In the genomic region with DNA sequence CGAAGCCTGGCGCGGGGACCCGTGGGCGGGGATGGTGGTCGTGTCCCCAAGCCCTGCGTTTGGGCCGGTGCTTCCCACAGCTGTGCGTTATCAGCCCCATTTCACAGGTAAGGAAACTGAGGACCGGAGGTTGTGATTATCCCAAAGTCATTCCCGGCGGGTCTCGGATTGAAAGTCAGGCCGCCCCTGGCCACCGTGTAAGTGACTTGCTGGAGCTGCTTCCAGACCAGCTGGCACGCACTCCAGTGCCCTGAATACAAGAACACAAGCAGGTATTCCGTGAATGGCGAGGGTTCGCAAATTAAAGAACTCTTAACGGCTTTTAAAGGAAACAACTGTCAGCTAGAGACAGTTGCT, we compare ENCODE assay signal across 8 cellular contexts. TPM values are rescaled to one million over a fixed set of nuclear protein-coding genes. Genes with fewer than 3 reads are reported as not detected.
A peak's percentile ranks its signal among the peaks of the same experiment; 100 is the strongest.
DNase-seq lines count a peak whose midpoint lies in the region; ATAC-seq, FAIRE-seq and TF ChIP-seq lines count a peak whose summit lies in the region.

No MANE protein-coding gene starts in this region.

- peak overlapping the region; percentile 77 for H3K4me2 ChIP-seq in A549

- H3K36me3 Mint-ChIP-seq in activated B cell treated with CpG ODN at 0.5 μM for 24 hours (ENCODE audit: low read depth): no peaks in the 10 kb centered on the region

- DNase-seq in A549 (ENCODE audit: low read depth in 1 of 2, low spot score in 1 of 2) (peak in 1 of 2 experiments; percentile 49), GM13977 (ENCODE audit: low spot score) (peak; percentile 43), activated B cell treated with CpG ODN at 0.5 μM for 24 hours (no peak), Right ventricle myocardium superior (peak; percentile 59), putamen (ENCODE audit: low spot score) (peak; percentile 31), NOMO-1 (lab: John Stamatoyannopoulos, UW; ENCODE audit: unreplicated experiment in 2 of 2) (no peak), NOMO-1 treated with dmso at 0.1 percent for 144 hours (lab: John Stamatoyannopoulos, UW; ENCODE audit: unreplicated experiment) (no peak)

- H3K9me3 ChIP-seq in A549: no peaks in the 10 kb centered on the region

- POLR2A ChIA-PET in A549 (lab: Yijun Ruan, JAX) (interaction anchor here (1.0 to 1.7 kb wide), 10 partner anchors 8 to 446 kb away, joined by 3 to 9 read pairs (median 4); a partner anchor contains a TSS), activated B cell treated with CpG ODN at 0.5 μM for 24 hours (lab: Charles Lee) (interaction anchor here (1.1 to 2.5 kb wide), 5 partner anchors 9 to 1080 kb away, joined by 3 to 12 read pairs (median 4); a partner anchor contains a TSS)

- peak overlapping the region; percentile 88 for H3K4me3 ChIP-seq in A549

- peak overlapping the region; percentile 96 to 97 for H3K27ac ChIP-seq in A549

- peak; percentile 2 to 6; a peak in 4 of 6 replicates for ATAC-seq in A549
- ATAC-seq in HG03159 (IDR thresholded peaks at IDR 0.05; ENCODE audit: unreplicated experiment): peak; percentile 20
- ATAC-seq in activated B cell treated with CpG ODN at 0.5 μM for 24 hours (ENCODE audit: low read depth): no peak
- peak; percentile 18 for ATAC-seq in Right ventricle myocardium superior (ENCODE audit: poor library complexity)

- peaks cover 44% of the 10 kb centered on the region for H3K4me1 ChIP-seq in A549

- no peak for TF ChIP-seq EP300 in A549 (IDR thresholded peaks at IDR 0.05)

- TF ChIP-seq POLR2A in A549 (IDR thresholded peaks at IDR 0.05; ENCODE audit: low read length): peak; percentile 12; the same call in 1 of the 2 replicates

- WGBS in A549 (ENCODE audit: missing lambda C conversion rate): 6% methylated on average over 12 of the region's 20 CpGs

- H3K27me3 Mint-ChIP-seq in activated B cell treated with CpG ODN at 0.5 μM for 24 hours: no peaks in the 10 kb centered on the region

- in situ Hi-C loops in GM13977 (cut with MboI; ENCODE audit: low pct_unique_long_range_greater_than_20kb, low sequenced_read_pairs, unreplicated experiment): no loop called here

- no peak for TF ChIP-seq RAD21 in A549 (conservative IDR thresholded peaks at IDR 0.05 in 1 of 2, IDR thresholded peaks at IDR 0.05 in 1 of 2)

- H3K4me3 Mint-ChIP-seq in activated B cell treated with CpG ODN at 0.5 μM for 24 hours: peak overlapping the region; percentile 94

- CTCF ChIA-PET in A549 (lab: Yijun Ruan, JAX) (interaction anchor here (0.7 to 1.4 kb wide), 4 partner anchors 23 to 184 kb away, joined by 3 to 4 read pairs (median 3); no protein-coding TSS in a partner anchor), activated B cell treated with CpG ODN at 0.5 μM for 24 hours (lab: Charles Lee) (no interaction called here)

- FAIRE-seq in A549 (lab: Jason Lieb, UNC): no peak

- intact Hi-C loops in activated B cell treated with CpG ODN at 0.5 μM for 24 hours (cut with micrococcal nuclease): loop anchor here (1.0 to 5.0 kb wide), 6 partner anchors 47 to 1229 kb away; a partner anchor contains a TSS
- intact Hi-C loops in Right ventricle myocardium superior (cut with DNase I): no loop called here

- TF ChIP-seq CTCF in A549 (IDR thresholded peaks at IDR 0.05) (0 out of 3 replicates have a peak, but pooled peaks have one; percentile 3), GM13977 (IDR thresholded peaks at IDR 0.05; ENCODE audit: extremely low read depth, insufficient read depth, missing control alignments) (no peak), activated B cell treated with CpG ODN at 0.5 μM for 24 hours (IDR thresholded peaks at IDR 0.05) (no peak)

- no peaks in the 10 kb centered on the region for H3K9me3 Mint-ChIP-seq in activated B cell treated with CpG ODN at 0.5 μM for 24 hours

- H3K4me1 Mint-ChIP-seq in activated B cell treated with CpG ODN at 0.5 μM for 24 hours: peaks cover 19% of the 10 kb centered on the region

- peak overlapping the region; percentile 91 for H3K27ac Mint-ChIP-seq in activated B cell treated with CpG ODN at 0.5 μM for 24 hours

TF ChIP-seq in A549, 52 proteins besides CTCF, POLR2A, EP300 and RAD21 (continues in another document):
- TF ChIP-seq, protein P1, sequence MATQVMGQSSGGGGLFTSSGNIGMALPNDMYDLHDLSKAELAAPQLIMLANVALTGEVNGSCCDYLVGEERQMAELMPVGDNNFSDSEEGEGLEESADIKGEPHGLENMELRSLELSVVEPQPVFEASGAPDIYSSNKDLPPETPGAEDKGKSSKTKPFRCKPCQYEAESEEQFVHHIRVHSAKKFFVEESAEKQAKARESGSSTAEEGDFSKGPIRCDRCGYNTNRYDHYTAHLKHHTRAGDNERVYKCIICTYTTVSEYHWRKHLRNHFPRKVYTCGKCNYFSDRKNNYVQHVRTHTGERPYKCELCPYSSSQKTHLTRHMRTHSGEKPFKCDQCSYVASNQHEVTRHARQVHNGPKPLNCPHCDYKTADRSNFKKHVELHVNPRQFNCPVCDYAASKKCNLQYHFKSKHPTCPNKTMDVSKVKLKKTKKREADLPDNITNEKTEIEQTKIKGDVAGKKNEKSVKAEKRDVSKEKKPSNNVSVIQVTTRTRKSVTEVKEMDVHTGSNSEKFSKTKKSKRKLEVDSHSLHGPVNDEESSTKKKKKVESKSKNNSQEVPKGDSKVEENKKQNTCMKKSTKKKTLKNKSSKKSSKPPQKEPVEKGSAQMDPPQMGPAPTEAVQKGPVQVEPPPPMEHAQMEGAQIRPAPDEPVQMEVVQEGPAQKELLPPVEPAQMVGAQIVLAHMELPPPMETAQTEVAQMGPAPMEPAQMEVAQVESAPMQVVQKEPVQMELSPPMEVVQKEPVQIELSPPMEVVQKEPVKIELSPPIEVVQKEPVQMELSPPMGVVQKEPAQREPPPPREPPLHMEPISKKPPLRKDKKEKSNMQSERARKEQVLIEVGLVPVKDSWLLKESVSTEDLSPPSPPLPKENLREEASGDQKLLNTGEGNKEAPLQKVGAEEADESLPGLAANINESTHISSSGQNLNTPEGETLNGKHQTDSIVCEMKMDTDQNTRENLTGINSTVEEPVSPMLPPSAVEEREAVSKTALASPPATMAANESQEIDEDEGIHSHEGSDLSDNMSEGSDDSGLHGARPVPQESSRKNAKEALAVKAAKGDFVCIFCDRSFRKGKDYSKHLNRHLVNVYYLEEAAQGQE (IDR thresholded peaks at IDR 0.05): no peak
- TF ChIP-seq PHF8 (IDR thresholded peaks at IDR 0.05; ENCODE audit: borderline replicate concordance, low read depth) (no peak), EHF (CRISPR knock-in tag; IDR thresholded peaks at IDR 0.05) (no peak), RCOR1 (IDR thresholded peaks at IDR 0.05; ENCODE audit: low read depth, low read length) (0 out of 2 replicates have a peak, but pooled peaks have one; percentile 39), HEYL (CRISPR knock-in tag; IDR thresholded peaks at IDR 0.05) (no peak), EHMT2 (IDR thresholded peaks at IDR 0.05; ENCODE audit: low read depth) (no peak), POLR2AphosphoS2 (conservative IDR thresholded peaks at IDR 0.05; ENCODE audit: low read length) (no peak), KDM1A (IDR thresholded peaks at IDR 0.05; ENCODE audit: low read depth) (peak; percentile 99), CHD4 (IDR thresholded peaks at IDR 0.05; ENCODE audit: borderline replicate concordance) (peak; percentile 94), JUNB (IDR thresholded peaks at IDR 0.05) (no peak), HOXB13 (CRISPR knock-in tag; IDR thresholded peaks at IDR 0.05; ENCODE audit: low read depth) (no peak), NR3C1 (IDR thresholded peaks at IDR 0.05) (no peak), RARB (CRISPR knock-in tag; IDR thresholded peaks at IDR 0.05) (no peak)
- TF ChIP-seq, protein P2, sequence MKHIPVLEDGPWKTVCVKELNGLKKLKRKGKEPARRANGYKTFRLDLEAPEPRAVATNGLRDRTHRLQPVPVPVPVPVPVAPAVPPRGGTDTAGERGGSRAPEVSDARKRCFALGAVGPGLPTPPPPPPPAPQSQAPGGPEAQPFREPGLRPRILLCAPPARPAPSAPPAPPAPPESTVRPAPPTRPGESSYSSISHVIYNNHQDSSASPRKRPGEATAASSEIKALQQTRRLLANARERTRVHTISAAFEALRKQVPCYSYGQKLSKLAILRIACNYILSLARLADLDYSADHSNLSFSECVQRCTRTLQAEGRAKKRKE (CRISPR knock-in tag; IDR thresholded peaks at IDR 0.05; ENCODE audit: low read depth): no peak
- TF ChIP-seq, protein P3, sequence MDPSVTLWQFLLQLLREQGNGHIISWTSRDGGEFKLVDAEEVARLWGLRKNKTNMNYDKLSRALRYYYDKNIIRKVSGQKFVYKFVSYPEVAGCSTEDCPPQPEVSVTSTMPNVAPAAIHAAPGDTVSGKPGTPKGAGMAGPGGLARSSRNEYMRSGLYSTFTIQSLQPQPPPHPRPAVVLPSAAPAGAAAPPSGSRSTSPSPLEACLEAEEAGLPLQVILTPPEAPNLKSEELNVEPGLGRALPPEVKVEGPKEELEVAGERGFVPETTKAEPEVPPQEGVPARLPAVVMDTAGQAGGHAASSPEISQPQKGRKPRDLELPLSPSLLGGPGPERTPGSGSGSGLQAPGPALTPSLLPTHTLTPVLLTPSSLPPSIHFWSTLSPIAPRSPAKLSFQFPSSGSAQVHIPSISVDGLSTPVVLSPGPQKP (IDR thresholded peaks at IDR 0.05; ENCODE audit: low read depth, low read length): no peak
- TF ChIP-seq, protein P4, sequence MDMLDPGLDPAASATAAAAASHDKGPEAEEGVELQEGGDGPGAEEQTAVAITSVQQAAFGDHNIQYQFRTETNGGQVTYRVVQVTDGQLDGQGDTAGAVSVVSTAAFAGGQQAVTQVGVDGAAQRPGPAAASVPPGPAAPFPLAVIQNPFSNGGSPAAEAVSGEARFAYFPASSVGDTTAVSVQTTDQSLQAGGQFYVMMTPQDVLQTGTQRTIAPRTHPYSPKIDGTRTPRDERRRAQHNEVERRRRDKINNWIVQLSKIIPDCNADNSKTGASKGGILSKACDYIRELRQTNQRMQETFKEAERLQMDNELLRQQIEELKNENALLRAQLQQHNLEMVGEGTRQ (IDR thresholded peaks at IDR 0.05): no peak

RNA-seq across cellular contexts. Expression of a gene that starts 0.7 kb away (rescaled TPM):
- polyA plus RNA-seq in A549 (2011; rRNA removed): 56.6 and 58.8 TPM in 2 replicates
- 6.8 and 8.2 TPM in 2 replicates for polyA plus RNA-seq in A549 (2012; cell fraction: cytosol; rRNA removed)
- 3.2 and 6.3 TPM in 2 replicates for polyA plus RNA-seq in A549 (2012; cell fraction: nucleus; rRNA removed)
- 23.7 to 27.2 TPM (median 25.0 TPM) in 3 replicates for polyA plus RNA-seq in A549 (2017; fragmentation: RNase III; extraction: RNeasy Plus Mini Kit Qiagen cat#74134 plus additional on column Dnase treatment)
- 59.0 and 61.5 TPM in 2 replicates for polyA minus RNA-seq in A549 (2011; rRNA and poly(A)+ RNA removed)
- total RNA-seq in activated B cell treated with CpG ODN at 0.5 μM for 24 hours: 26.0 and 31.0 TPM in 2 replicates
- total RNA-seq in Right ventricle myocardium superior: 34.6 TPM

RNA-seq across cellular contexts. Expression of a gene that starts 46.5 kb away (rescaled TPM):
- polyA plus RNA-seq in A549 (2011; rRNA removed): 135 and 172 TPM in 2 replicates
- 82.8 and 89.8 TPM in 2 replicates for polyA plus RNA-seq in A549 (2012; cell fraction: cytosol; rRNA removed)
- 91.4 and 94.5 TPM in 2 replicates for polyA plus RNA-seq in A549 (2012; cell fraction: nucleus; rRNA removed)
- 61.9 to 70.6 TPM (median 67.2 TPM) in 3 replicates for polyA plus RNA-seq in A549 (2017; fragmentation: RNase III; extraction: RNeasy Plus Mini Kit Qiagen cat#74134 plus additional on column Dnase treatment)
- polyA minus RNA-seq in A549 (2011; rRNA and poly(A)+ RNA removed): 20.1 and 20.8 TPM in 2 replicates
- total RNA-seq in activated B cell treated with CpG ODN at 0.5 μM for 24 hours: 70.3 and 78.0 TPM in 2 replicates
- total RNA-seq in Right ventricle myocardium superior: 23.7 TPM

Comparison
In these comparisons a context has a peak if more than half of its experiments do, and no peak if none do; other contexts are left out.
1. DNase-seq: peak in GM13977 (single experiment), Right ventricle myocardium superior (single experiment) and putamen (single experiment); none in activated B cell treated with CpG ODN at 0.5 μM for 24 hours (single experiment), NOMO-1 (0 of 2) and NOMO-1 treated with dmso at 0.1 percent for 144 hours (single experiment).